24 cellular contexts compared by ENCODE assay signal in genomic region chrX:109601458-109601857, GRCh38. TPM values are rescaled to one million over a fixed set of nuclear protein-coding genes. Genes with fewer than 3 reads are reported as not detected.
"Had no signal": no experiment of that assay in that cellular context is flagged by ENCODE, and none has a peak within 500 bp of the region (broad histone marks: within the 10 kb centered on the region; RNA-seq: fewer than 3 reads in every experiment).

No MANE protein-coding gene starts in this region.

- H3K27ac Mint-ChIP-seq: memory B cell; naive B cell; neural progenitor cell; stimulated activated naive B cell treated with anti-CD40 and anti-IgM and Interleukin-4, amounts not matched to agents 10 μg/mL and 1 μg/mL and 100 μg/mL, for 72 hours; stimulated activated naive CD8-positive, alpha-beta T cell treated with anti-CD3 and anti-CD28 coated beads, Interleukin-15, amount 100 ng/mL, for 72 hours had no signal

- H3K9me3 ChIP-seq: esophagus squamous epithelium, gastroesophageal sphincter, left ventricle myocardium inferior, lower lobe of right lung, psoas muscle, right lobe of liver, testis, upper lobe of right lung, vagina had no signal

- H3K36me3 ChIP-seq: esophagus squamous epithelium, gastroesophageal sphincter, left ventricle myocardium inferior, lower lobe of right lung, neural progenitor cell, right lobe of liver, tibial nerve, upper lobe of right lung, vagina had no signal

- H3K4me2 ChIP-seq: neural progenitor cell had no signal

- ATAC-seq: gastroesophageal sphincter; left cardiac atrium; lower lobe of right lung; psoas muscle; right lobe of liver; stimulated activated naive B cell treated with anti-CD40 and anti-IgM and Interleukin-4, amounts not matched to agents 10 μg/mL and 1 μg/mL and 100 μg/mL, for 72 hours; stimulated activated naive CD8-positive, alpha-beta T cell treated with anti-CD3 and anti-CD28 coated beads, Interleukin-15, amount 100 ng/mL, for 72 hours; upper lobe of right lung had no signal

- H3K4me1 Mint-ChIP-seq: stimulated activated naive CD8-positive, alpha-beta T cell treated with anti-CD3 and anti-CD28 coated beads, Interleukin-15, amount 100 ng/mL, for 72 hours had no signal

- H3K27me3 ChIP-seq: gastroesophageal sphincter, neural progenitor cell, testis, upper lobe of right lung, vagina had no signal

- H2AFZ ChIP-seq: neural progenitor cell, parathyroid adenoma had no signal

- H3K9ac ChIP-seq: neural progenitor cell, parathyroid adenoma had no signal

- H3K27ac ChIP-seq: esophagus squamous epithelium, gastroesophageal sphincter, left ventricle myocardium inferior, lower lobe of right lung, neural progenitor cell, parathyroid adenoma, psoas muscle, right lobe of liver, testis, tibial nerve, upper lobe of right lung, vagina had no signal

- H3K4me3 ChIP-seq: esophagus squamous epithelium, gastroesophageal sphincter, left ventricle myocardium inferior, lower lobe of right lung, neural progenitor cell, psoas muscle, right lobe of liver, testis, tibial nerve, upper lobe of right lung, vagina had no signal

- H3K4me1 ChIP-seq: esophagus squamous epithelium, gastroesophageal sphincter, left ventricle myocardium inferior, lower lobe of right lung, parathyroid adenoma, right lobe of liver, testis, tibial nerve, upper lobe of right lung, vagina had no signal

- H3K4me3 Mint-ChIP-seq: memory B cell; naive B cell; neural progenitor cell; stimulated activated naive B cell treated with anti-CD40 and anti-IgM and Interleukin-4, amounts not matched to agents 10 μg/mL and 1 μg/mL and 100 μg/mL, for 72 hours; stimulated activated naive CD8-positive, alpha-beta T cell treated with anti-CD3 and anti-CD28 coated beads, Interleukin-15, amount 100 ng/mL, for 72 hours had no signal

- DNase-seq: effector memory CD4-positive, alpha-beta T cell; esophagus squamous epithelium; foreskin fibroblast; glutamatergic neuron; left cardiac atrium; left ventricle myocardium inferior; lower lobe of right lung; naive B cell; occipital lobe; psoas muscle; retina; right lobe of liver; stimulated activated CD4-positive, alpha-beta T cell treated with anti-CD3 and anti-CD28 coated beads, Interleukin-4, amount 100 ng/mL, for 1 hour; stimulated activated naive B cell treated with anti-CD40 and anti-IgM and Interleukin-4, amounts not matched to agents 10 μg/mL and 1 μg/mL and 100 μg/mL, for 72 hours; stimulated activated naive CD8-positive, alpha-beta T cell treated with anti-CD3 and anti-CD28 coated beads, Interleukin-15, amount 100 ng/mL, for 72 hours; testis; upper lobe of right lung had no signal

- H3K36me3 Mint-ChIP-seq: neural progenitor cell; stimulated activated naive B cell treated with anti-CD40 and anti-IgM and Interleukin-4, amounts not matched to agents 10 μg/mL and 1 μg/mL and 100 μg/mL, for 72 hours had no signal

RNA-seq across cellular contexts. Expression of gene KCNE5, which starts 23.5 kb away (rescaled TPM):
- total RNA-seq: epithelial cell of proximal tubule, left ventricle myocardium inferior, lower lobe of right lung, upper lobe of right lung had no signal
